In genomic region chr3:65581313-65581712, GRCh38 we compare ENCODE assay signal across 19 cellular contexts.
"Had no signal": no experiment of that assay in that cellular context is flagged by ENCODE, and none has a peak within 500 bp of the region (broad histone marks: within the 10 kb centered on the region; RNA-seq: fewer than 3 reads in every experiment).

No MANE protein-coding gene starts in this region.

- ATAC-seq: left colon; naive thymus-derived CD4-positive, alpha-beta T cell; sciatic nerve; stimulated activated naive B cell treated with anti-CD40 and anti-IgM and Interleukin-4, amounts not matched to agents 10 μg/mL and 1 μg/mL and 100 μg/mL, for 72 hours had no signal

- H3K9ac ChIP-seq: parathyroid adenoma had no signal

- H3K36me3 ChIP-seq: heart left ventricle, stomach, thoracic aorta had no signal

- H3K9me3 ChIP-seq: heart left ventricle, psoas muscle, stomach, thoracic aorta had no signal

- H3K27me3 ChIP-seq: dorsolateral prefrontal cortex, heart left ventricle, stomach had no signal

- DNase-seq: cortex of kidney; dorsolateral prefrontal cortex; effector CD8-positive, alpha-beta T cell; heart left ventricle; hippocampal formation; left colon; mammary epithelial cell; naive thymus-derived CD4-positive, alpha-beta T cell; nephron progenitor cell; psoas muscle; retina; stimulated activated CD4-positive, alpha-beta T cell treated with anti-CD3 and anti-CD28 coated beads, Interleukin-2, amount 100 ng/mL, for 24 hours; stimulated activated CD4-positive, alpha-beta T cell treated with anti-CD3 and anti-CD28 coated beads, Interleukin-4, amount 100 ng/mL, for 4 hours; stimulated activated naive B cell treated with anti-CD40 and anti-IgM and Interleukin-4, amounts not matched to agents 10 μg/mL and 1 μg/mL and 100 μg/mL, for 72 hours; stomach; substantia nigra had no signal

- H2AFZ ChIP-seq: parathyroid adenoma had no signal

- H3K4me3 ChIP-seq: dorsolateral prefrontal cortex, heart left ventricle, psoas muscle, stomach, thoracic aorta had no signal

- H3K27ac ChIP-seq: dorsolateral prefrontal cortex, heart left ventricle, parathyroid adenoma, psoas muscle, stomach, thoracic aorta had no signal

- H3K79me2 ChIP-seq: parathyroid adenoma had no signal
